Comparison of ENCODE assay signal across 11 cellular contexts in genomic region chr3:184601576-184602405, GRCh38. TPM values are rescaled to one million over a fixed set of nuclear protein-coding genes. Genes with fewer than 3 reads are reported as not detected.
DNase-seq lines count a peak whose midpoint lies in the region; ATAC-seq and TF ChIP-seq lines count a peak whose summit lies in the region.
"Had no signal": no experiment of that assay in that cellular context is flagged by ENCODE, and none has a peak within 500 bp of the region (broad histone marks: within the 10 kb centered on the region; RNA-seq: fewer than 3 reads in every experiment).

No MANE protein-coding gene starts in this region.

- H3K27ac ChIP-seq in sigmoid colon = no peak overlapping the region

- no TSS peak for BruUV-seq in MCF 10A (replicated peaks; lab: Mats Ljungman, UMichigan)

- 6 to 13% methylated on average over 66 of the region's 66 CpGs for WGBS in sigmoid colon, 2 donors

- no peaks in the 10 kb centered on the region for H3K9me3 Mint-ChIP-seq in MCF 10A (ENCODE audit: unreplicated experiment)

- no peak for TF ChIP-seq EP300 in sigmoid colon (IDR thresholded peaks at IDR 0.05)

- H3K36me3 ChIP-seq in sigmoid colon = no peaks in the 10 kb centered on the region

- H3K27me3 ChIP-seq in sigmoid colon = peaks cover 15 to 50% (median 35%) of the 10 kb centered on the region in 3 donors

- TF ChIP-seq POLR2A in sigmoid colon (IDR thresholded peaks at IDR 0.05) = no peak

- H3K4me1 Mint-ChIP-seq in MCF 10A (ENCODE audit: insufficient read depth, unreplicated experiment) = peaks cover 29% of the 10 kb centered on the region

- ATAC-seq in GM19463 (IDR thresholded peaks at IDR 0.05; ENCODE audit: unreplicated experiment) (no peak), GM21528 (IDR thresholded peaks at IDR 0.05; ENCODE audit: low FRiP score, unreplicated experiment) (no peak)

- peak overlapping the region; percentile 70 for H3K27ac Mint-ChIP-seq in MCF 10A (ENCODE audit: low read depth, unreplicated experiment)

- DNase-seq in NCI-H1417 (lab: John Stamatoyannopoulos, UW) (peak in 2 of 3 experiments; percentile 67 to 69), NCI-H1417 treated with DMSO at 0.1 percent for 48 hours (lab: John Stamatoyannopoulos, UW) (no peak), MCF 10A (ENCODE audit: unreplicated experiment) (no peak), left kidney (ENCODE audit: low read depth, low spot score) (peak; percentile 65), sigmoid colon (peak; percentile 66), NOMO-1 (lab: John Stamatoyannopoulos, UW; ENCODE audit: unreplicated experiment in 2 of 2) (no peak)
- DNase-seq: midbrain, NCI-H1048, SHP77 had no signal

- H3K4me3 ChIP-seq in sigmoid colon = peak overlapping the region in 3 of 4 donors; percentile 6 to 27 (median 24)

- no peak for TF ChIP-seq CTCF in MCF 10A (IDR thresholded peaks at IDR 0.05; ENCODE audit: unreplicated experiment)
- no peak for TF ChIP-seq CTCF in sigmoid colon (IDR thresholded peaks at IDR 0.05)

- no peaks in the 10 kb centered on the region for H3K9me3 ChIP-seq in sigmoid colon

- H3K36me3 Mint-ChIP-seq in MCF 10A (ENCODE audit: insufficient read depth, unreplicated experiment) = no peaks in the 10 kb centered on the region

- peak overlapping the region; percentile 59 for H3K4me3 Mint-ChIP-seq in MCF 10A (ENCODE audit: unreplicated experiment)

- CTCF ChIA-PET in MCF 10A (lab: Yijun Ruan, JAX) = interaction anchor here (1.0 to 2.0 kb wide), 4 partner anchors 40 to 176 kb away, joined by 3 to 7 read pairs (median 3); no protein-coding TSS in a partner anchor

- H3K27me3 Mint-ChIP-seq in MCF 10A (ENCODE audit: insufficient read depth, unreplicated experiment) = no peaks in the 10 kb centered on the region

- intact Hi-C loops in MCF 10A (cut with micrococcal nuclease) = loop anchor here (5.0 kb wide), 1 partner anchor 111 kb away; the partner anchor contains the start of gene MAGEF1
- intact Hi-C loops in sigmoid colon (cut with DNase I) = no loop called here

- peaks cover 0 to 36% (median 25%) of the 10 kb centered on the region in 4 donors for H3K4me1 ChIP-seq in sigmoid colon

- POLR2A ChIA-PET in MCF 10A (lab: Yijun Ruan, JAX) = interaction anchor here (0.9 to 2.7 kb wide), 25 partner anchors 9 to 164 kb away, joined by 3 to 20 read pairs (median 7); partner anchors contain the start of genes EPHB3 and MAGEF1

RNA-seq across cellular contexts. Expression of gene EPHB3, which starts 40.2 kb away (rescaled TPM):
- 4.0 and 5.4 TPM in 2 replicates for total RNA-seq in MCF 10A (2022)
- total RNA-seq in sigmoid colon = 1 to 10 TPM; 1.8 to 2.8 (median 2.2) TPM
- polyA plus RNA-seq in sigmoid colon = 10 to 100 TPM in 1 of 3 donors, 1 to 10 TPM in 2; 1.6 to 20.2 (median 1.8) TPM

Comparison
In these comparisons a context has a peak if more than half of its experiments do, and no peak if none do; other contexts are left out.
1. DNase-seq: peak in NCI-H1417 (2 of 3), left kidney (single experiment) and sigmoid colon (single experiment); none in NCI-H1417 treated with DMSO at 0.1 percent for 48 hours (single experiment), MCF 10A (single experiment) and NOMO-1 (0 of 2).